15 cellular contexts compared by ENCODE assay signal in the genomic region with DNA sequence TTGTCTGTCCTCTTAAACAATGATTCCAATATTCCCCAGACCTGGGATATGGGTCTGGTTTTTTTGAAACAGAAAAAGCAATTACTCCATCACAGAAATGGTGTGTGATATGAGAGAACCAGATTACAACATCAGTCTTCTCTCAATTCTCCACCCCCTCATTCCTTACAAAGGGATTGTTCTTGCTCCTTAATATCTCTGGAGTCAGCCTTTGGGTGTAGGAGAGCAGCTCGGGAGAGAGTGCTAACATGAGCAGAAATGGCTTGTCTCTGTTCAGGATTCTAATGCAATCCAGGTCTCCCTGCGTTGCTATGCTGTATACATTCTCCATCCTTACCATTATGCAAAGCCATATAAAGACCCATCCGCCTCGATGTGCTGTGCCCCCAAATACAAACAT. TPM values are rescaled to one million over a fixed set of nuclear protein-coding genes. Genes with fewer than 3 reads are reported as not detected.
A peak's percentile ranks its signal among the peaks of the same experiment; 100 is the strongest.
DNase-seq lines count a peak whose midpoint lies in the region; TF ChIP-seq lines count a peak whose summit lies in the region.
"Had no signal": no experiment of that assay in that cellular context is flagged by ENCODE, and none has a peak within 500 bp of the region (broad histone marks: within the 10 kb centered on the region; RNA-seq: fewer than 3 reads in every experiment).

No MANE protein-coding gene starts in this region.

- WGBS in prostate gland = 64% methylated on average over 4 of the region's 4 CpGs

- H3K9me3 ChIP-seq in prostate gland = no peaks in the 10 kb centered on the region
- H3K9me3 ChIP-seq: BLaER1 treated with 17β-estradiol and CSF1 and Interleukin-3, amounts not matched to agents 10 nM and 100 nM had no signal

- in situ Hi-C loops in G401 (cut with HindIII; ENCODE audit: low sequenced_read_pairs) = no loop called here

- no peak overlapping the region for H3K4me3 ChIP-seq in prostate gland
- H3K4me3 ChIP-seq: BLaER1 treated with 17β-estradiol and CSF1 and Interleukin-3, amounts not matched to agents 10 nM and 100 nM; GM23338 had no signal

- no peak for TF ChIP-seq CTCF in prostate gland (IDR thresholded peaks at IDR 0.05)

- peak; percentile 6 for DNase-seq in G401 (ENCODE audit: low spot score)
- peak; percentile 6 for DNase-seq in NCI-H69 (lab: John Stamatoyannopoulos, UW)
- peak in 19 of 61 donors; percentile 4 to 74 (median 16) for DNase-seq in caudate nucleus (lab: John Stamatoyannopoulos, UW)
- DNase-seq in putamen (ENCODE audit: low spot score) = peak; percentile 64
- no peak for DNase-seq in prostate gland (ENCODE audit: low spot score)
- DNase-seq in foreskin melanocyte = no peak
- DNase-seq in NCI-H2171 treated with DMSO at 0.1 percent for 48 hours (lab: John Stamatoyannopoulos, UW) = no peak
- DNase-seq: CD4-positive, CD25-positive, alpha-beta regulatory T cell; CD8-positive, alpha-beta memory T cell; COR-L47; GDM1; HFFc6; IMR-90 had no signal

- no peaks in the 10 kb centered on the region for H3K27me3 ChIP-seq in prostate gland (replicated peaks; ENCODE audit: insufficient read depth)
- H3K27me3 ChIP-seq: BLaER1 treated with 17β-estradiol and CSF1 and Interleukin-3, amounts not matched to agents 10 nM and 100 nM had no signal

- intact Hi-C loops in prostate gland (cut with DNase I) = no loop called here

- no peak for TF ChIP-seq POLR2A in prostate gland (IDR thresholded peaks at IDR 0.05)

- no peaks in the 10 kb centered on the region for H3K36me3 ChIP-seq in prostate gland
- H3K36me3 ChIP-seq: BLaER1 treated with 17β-estradiol and CSF1 and Interleukin-3, amounts not matched to agents 10 nM and 100 nM had no signal

- H3K4me1 ChIP-seq in prostate gland (replicated peaks) = no peaks in the 10 kb centered on the region

- H3K27ac ChIP-seq in caudate nucleus (ENCODE audit: low read depth, low read length) = peak overlapping the region; percentile 80
- no peak overlapping the region for H3K27ac ChIP-seq in prostate gland
- H3K27ac ChIP-seq: BLaER1 treated with 17β-estradiol and CSF1 and Interleukin-3, amounts not matched to agents 10 nM and 100 nM had no signal

RNA-seq across cellular contexts. Expression of a gene that starts 32.7 kb away (rescaled TPM):
- total RNA-seq in G401 (2014; rRNA removed; shearing (Covaris generic)) = 67.8 and 103 TPM in 2 replicates
- total RNA-seq in prostate gland = 100 to 1,000 TPM; 143 to 288 TPM

Comparison
In these comparisons a context has a peak if more than half of its experiments do, and no peak if none do; other contexts are left out.
1. DNase-seq: peak in G401 (single experiment), NCI-H69 (single experiment) and putamen (single experiment); none in prostate gland (single experiment), foreskin melanocyte (single experiment) and NCI-H2171 treated with DMSO at 0.1 percent for 48 hours (single experiment).